17 cellular contexts compared by ENCODE assay signal in genomic region chr3:75042941-75043340, GRCh38.
"Had no signal": no experiment of that assay in that cellular context is flagged by ENCODE, and none has a peak within 500 bp of the region (broad histone marks: within the 10 kb centered on the region; RNA-seq: fewer than 3 reads in every experiment).

No MANE protein-coding gene starts in this region.

- H3K4me3 Mint-ChIP-seq: activated naive CD8-positive, alpha-beta T cell treated with anti-CD3 and anti-CD28 coated beads, Interleukin-2, amount 10 ng/mL, durations not matched to agents 7 days and 5 days; neural crest cell; stimulated activated naive CD8-positive, alpha-beta T cell treated with anti-CD3 and anti-CD28 coated beads, Interleukin-15, Interleukin-2, amounts not matched to agents 100 ng/mL and 50 ng/mL, for 24 hours; type B pancreatic cell had no signal

- H3K4me3 ChIP-seq: heart left ventricle, ovary, suprapubic skin had no signal

- H3K36me3 ChIP-seq: brain microvascular endothelial cell, heart left ventricle, ovary, suprapubic skin had no signal

- H3K27ac Mint-ChIP-seq: activated naive CD8-positive, alpha-beta T cell treated with anti-CD3 and anti-CD28 coated beads, Interleukin-2, amount 10 ng/mL, durations not matched to agents 7 days and 5 days; stimulated activated naive CD8-positive, alpha-beta T cell treated with anti-CD3 and anti-CD28 coated beads, Interleukin-15, Interleukin-2, amounts not matched to agents 100 ng/mL and 50 ng/mL, for 24 hours; type B pancreatic cell had no signal

- DNase-seq: activated CD4-positive, alpha-beta T cell treated with anti-CD3 and anti-CD28 coated beads, Interleukin-2, amount 50 U/mL, for 1 hour; activated CD8-positive, alpha-beta memory T cell treated with anti-CD3 and anti-CD28 coated beads for 24 hours; activated naive CD4-positive, alpha-beta T cell; activated naive CD8-positive, alpha-beta T cell treated with anti-CD3 and anti-CD28 coated beads, Interleukin-2, amount 10 ng/mL, durations not matched to agents 7 days and 5 days; brain microvascular endothelial cell; cortex of kidney; effector CD4-positive, alpha-beta T cell; foreskin keratinocyte; heart left ventricle; ovary had no signal

- H3K36me3 Mint-ChIP-seq: activated naive CD8-positive, alpha-beta T cell treated with anti-CD3 and anti-CD28 coated beads, Interleukin-2, amount 10 ng/mL, durations not matched to agents 7 days and 5 days had no signal

- H3K4me1 ChIP-seq: foreskin keratinocyte, heart left ventricle, suprapubic skin had no signal

- H3K27me3 ChIP-seq: brain microvascular endothelial cell, foreskin keratinocyte, heart left ventricle, ovary, suprapubic skin had no signal

- H3K4me1 Mint-ChIP-seq: activated naive CD8-positive, alpha-beta T cell treated with anti-CD3 and anti-CD28 coated beads, Interleukin-2, amount 10 ng/mL, durations not matched to agents 7 days and 5 days; neural crest cell had no signal

- ATAC-seq: activated CD4-positive, CD25-positive, alpha-beta regulatory T cell treated with anti-CD3 and anti-CD28 coated beads, Interleukin-2, amount 50 U/mL, for 24 hours; foreskin keratinocyte; heart left ventricle; left lobe of liver; sciatic nerve had no signal

- H3K27me3 Mint-ChIP-seq: activated naive CD8-positive, alpha-beta T cell treated with anti-CD3 and anti-CD28 coated beads, Interleukin-2, amount 10 ng/mL, durations not matched to agents 7 days and 5 days; stimulated activated naive CD8-positive, alpha-beta T cell treated with anti-CD3 and anti-CD28 coated beads, Interleukin-15, Interleukin-2, amounts not matched to agents 100 ng/mL and 50 ng/mL, for 24 hours had no signal

- H3K27ac ChIP-seq: brain microvascular endothelial cell, foreskin keratinocyte, heart left ventricle, ovary, suprapubic skin had no signal
